1 cellular context compared by ENCODE assay signal in genomic region chr22:39920134-39920743, GRCh38.
A peak's percentile ranks its signal among the peaks of the same experiment; 100 is the strongest.
TF ChIP-seq lines count a peak whose summit lies in the region.

No MANE protein-coding gene starts in this region.

TF ChIP-seq in K562, 482 proteins besides CTCF, POLR2A, EP300 and RAD21 (continued from another document and continues in another):
- TF ChIP-seq ZBTB5 (IDR thresholded peaks at IDR 0.05), result no peak
- no peak for TF ChIP-seq TGIF2 (CRISPR knock-in tag; IDR thresholded peaks at IDR 0.05)
- no peak for TF ChIP-seq ZNF134 (CRISPR knock-in tag; conservative IDR thresholded peaks at IDR 0.05)
- TF ChIP-seq PRDM10 (IDR thresholded peaks at IDR 0.05; ENCODE audit: partially characterized antibody), result peak; percentile 30
- TF ChIP-seq DLX4 (CRISPR knock-in tag; IDR thresholded peaks at IDR 0.05), result no peak
- no peak for TF ChIP-seq NFYB (IDR thresholded peaks at IDR 0.05; ENCODE audit: extremely low read depth, insufficient read length)
- no peak for TF ChIP-seq MLX (CRISPR knock-in tag; conservative IDR thresholded peaks at IDR 0.05)
- no peak for TF ChIP-seq BRCA1 (IDR thresholded peaks at IDR 0.05)
- no peak for TF ChIP-seq BRCA1 (CRISPR knock-in tag; IDR thresholded peaks at IDR 0.05)
- peak; percentile 79 for TF ChIP-seq GATA2 (CRISPR knock-in tag; IDR thresholded peaks at IDR 0.05)
- no peak for TF ChIP-seq STAG1 (CRISPR knock-in tag; IDR thresholded peaks at IDR 0.05; ENCODE audit: borderline replicate concordance)
- TF ChIP-seq PREB (CRISPR knock-in tag; IDR thresholded peaks at IDR 0.05), result no peak
- TF ChIP-seq C11orf30 (IDR thresholded peaks at IDR 0.05; ENCODE audit: low read depth), result peak; percentile 76
- TF ChIP-seq MNT (conservative IDR thresholded peaks at IDR 0.05), result no peak; a peak in 1 of 4 replicates
- no peak for TF ChIP-seq FIP1L1 (IDR thresholded peaks at IDR 0.05; ENCODE audit: low read depth, low read length, poor library complexity, severe bottlenecking)
- no peak for TF ChIP-seq HOMEZ (CRISPR knock-in tag; IDR thresholded peaks at IDR 0.05)
- no peak for TF ChIP-seq ESRRB (CRISPR knock-in tag; IDR thresholded peaks at IDR 0.05; ENCODE audit: borderline replicate concordance)
- TF ChIP-seq ZNF184 (CRISPR knock-in tag; IDR thresholded peaks at IDR 0.05), result no peak
- TF ChIP-seq MED1 (CRISPR knock-in tag; IDR thresholded peaks at IDR 0.05; ENCODE audit: borderline replicate concordance), result no peak
- TF ChIP-seq BRD9 (IDR thresholded peaks at IDR 0.05; ENCODE audit: low read depth, partially characterized antibody), result peak; percentile 80
- TF ChIP-seq MCM2 (IDR thresholded peaks at IDR 0.05; ENCODE audit: low read depth), result no peak
- no peak for TF ChIP-seq BDP1 (IDR thresholded peaks at IDR 0.05; ENCODE audit: insufficient read depth, insufficient read length)
- 0 out of 2 replicates have a peak, but pooled peaks have one; percentile 28 for TF ChIP-seq ZBED1 (IDR thresholded peaks at IDR 0.05)
- no peak for TF ChIP-seq ZNF217 (CRISPR knock-in tag; IDR thresholded peaks at IDR 0.05)
- no peak for TF ChIP-seq ZFP1 (CRISPR knock-in tag; IDR thresholded peaks at IDR 0.05)
- TF ChIP-seq MAZ (CRISPR knock-in tag; conservative IDR thresholded peaks at IDR 0.05 in 1 of 2, IDR thresholded peaks at IDR 0.05 in 1 of 2), result no peak
- no peak for TF ChIP-seq ZMIZ1 (IDR thresholded peaks at IDR 0.05; ENCODE audit: low read depth in 2 of 2, low read length in 2 of 2)
- TF ChIP-seq GTF2B (IDR thresholded peaks at IDR 0.05; ENCODE audit: extremely low read depth, insufficient read length), result no peak
- TF ChIP-seq ZNF436 (CRISPR knock-in tag; IDR thresholded peaks at IDR 0.05), result no peak
- no peak for TF ChIP-seq ZKSCAN8 (CRISPR knock-in tag; IDR thresholded peaks at IDR 0.05)
- no peak for TF ChIP-seq MLLT1 (IDR thresholded peaks at IDR 0.05)
- TF ChIP-seq ZFX (CRISPR knock-in tag; IDR thresholded peaks at IDR 0.05), result no peak
- TF ChIP-seq NCOA4 (IDR thresholded peaks at IDR 0.05; ENCODE audit: partially characterized antibody), result no peak
- no peak for TF ChIP-seq TRIM25 (IDR thresholded peaks at IDR 0.05; ENCODE audit: borderline replicate concordance)
- no peak for TF ChIP-seq ZNF561 (CRISPR knock-in tag; conservative IDR thresholded peaks at IDR 0.05)
- TF ChIP-seq POLR2AphosphoS5 (IDR thresholded peaks at IDR 0.05; ENCODE audit: control insufficient read depth, insufficient read depth, low read depth, low read length), result peak; percentile 50; the same call in 1 of the 2 replicates
- TF ChIP-seq KLF1 (tag; IDR thresholded peaks at IDR 0.05), result no peak
- no peak for TF ChIP-seq MCM5 (IDR thresholded peaks at IDR 0.05; ENCODE audit: low read depth)
- no peak; the same call in 1 of the 2 replicates for TF ChIP-seq MYC (IDR thresholded peaks at IDR 0.05; ENCODE audit: low read depth, low read length)
- TF ChIP-seq MYC (CRISPR knock-in tag; IDR thresholded peaks at IDR 0.05; ENCODE audit: borderline replicate concordance, low read depth), result no peak
- peak; percentile 50; the same call in 1 of the 2 replicates for TF ChIP-seq ADNP (tag; IDR thresholded peaks at IDR 0.05)
- TF ChIP-seq TSC22D4 (tag; IDR thresholded peaks at IDR 0.05), result no peak
